In genomic region chr11:1706634-1707400, GRCh38 we compare ENCODE assay signal across 8 cellular contexts. TPM values are rescaled to one million over a fixed set of nuclear protein-coding genes. Genes with fewer than 3 reads are reported as not detected.
A peak's percentile ranks its signal among the peaks of the same experiment; 100 is the strongest.
DNase-seq lines count a peak whose midpoint lies in the region; TF ChIP-seq lines count a peak whose summit lies in the region.

No MANE protein-coding gene starts in this region.

- no peaks in the 10 kb centered on the region for H4K20me1 ChIP-seq in MM.1S (ENCODE audit: insufficient read depth, low read length)

- H3K36me3 ChIP-seq in MM.1S (replicated peaks; ENCODE audit: insufficient read depth, low read length) (no peaks in the 10 kb centered on the region), thyroid gland (no peaks in the 10 kb centered on the region)

- H3K27me3 ChIP-seq in MM.1S (replicated peaks; ENCODE audit: insufficient read depth, low read length) = peaks cover 93% of the 10 kb centered on the region
- no peaks in the 10 kb centered on the region for H3K27me3 ChIP-seq in thyroid gland

- TF ChIP-seq CTCF in MM.1S (IDR thresholded peaks at IDR 0.05; ENCODE audit: low read length) (peak; percentile 36), chondrocyte (IDR thresholded peaks at IDR 0.05) (peak; percentile 42), osteocyte (IDR thresholded peaks at IDR 0.05) (peak; percentile 6), thyroid gland (IDR thresholded peaks at IDR 0.05) (no peak)

- TF ChIP-seq POLR2A in thyroid gland (IDR thresholded peaks at IDR 0.05) = no peak

- H3K9ac ChIP-seq in MM.1S (ENCODE audit: low read length) = no peak overlapping the region

- H3K9me3 ChIP-seq in MM.1S (replicated peaks; ENCODE audit: insufficient read depth, low read length) (no peaks in the 10 kb centered on the region), thyroid gland (no peaks in the 10 kb centered on the region)

- no peaks in the 10 kb centered on the region for H3K79me2 ChIP-seq in MM.1S (ENCODE audit: low read length)

- no peaks in the 10 kb centered on the region for H3K9me3 Mint-ChIP-seq in chondrocyte (ENCODE audit: low read depth)
- no peaks in the 10 kb centered on the region for H3K9me3 Mint-ChIP-seq in osteocyte (ENCODE audit: unreplicated experiment)

- peaks cover 5% of the 10 kb centered on the region for H3K4me1 Mint-ChIP-seq in chondrocyte (ENCODE audit: low read depth)
- H3K4me1 Mint-ChIP-seq in osteocyte (ENCODE audit: unreplicated experiment) = peaks cover 6% of the 10 kb centered on the region

- DNase-seq in DMS53 (lab: John Stamatoyannopoulos, UW) = peak; percentile 60
- DNase-seq in DMS53 treated with DMSO at 0.1 percent for 48 hours (lab: John Stamatoyannopoulos, UW; ENCODE audit: unreplicated experiment) = no peak
- no peak for DNase-seq in MM.1S
- DNase-seq in chondrocyte (ENCODE audit: low spot score) = no peak
- DNase-seq in osteocyte (ENCODE audit: extremely low spot score, unreplicated experiment) = no peak
- no peak for DNase-seq in NCI-H2107 (lab: John Stamatoyannopoulos, UW)
- no peak for DNase-seq in thyroid gland
- no peak for DNase-seq in mucosa of gallbladder (ENCODE audit: low spot score)

- H3K4me1 ChIP-seq in MM.1S (ENCODE audit: low read length) (no peaks in the 10 kb centered on the region), thyroid gland (no peaks in the 10 kb centered on the region)

- H3K27ac Mint-ChIP-seq in chondrocyte (ENCODE audit: unreplicated experiment) (no peak overlapping the region), osteocyte (ENCODE audit: unreplicated experiment) (no peak overlapping the region)

- H3K27ac ChIP-seq in MM.1S (ENCODE audit: low read length) (no peak overlapping the region), thyroid gland (no peak overlapping the region)

- H3K4me3 ChIP-seq in MM.1S (ENCODE audit: low read length) (no peak overlapping the region), thyroid gland (replicated peaks in 1 of 3) (no peak overlapping the region)

- no peak overlapping the region for H3K4me3 Mint-ChIP-seq in chondrocyte (ENCODE audit: unreplicated experiment)
- H3K4me3 Mint-ChIP-seq in osteocyte (ENCODE audit: unreplicated experiment) = no peak overlapping the region

- H2AFZ ChIP-seq in MM.1S (ENCODE audit: low read length) = no peak overlapping the region

- H3K9me2 ChIP-seq in MM.1S (replicated peaks; ENCODE audit: insufficient read depth, low read length) = no peaks in the 10 kb centered on the region

- 87 to 90% methylated on average over 8 to 13 of the region's 17 CpGs for WGBS in thyroid gland, 2 donors

- H3F3A ChIP-seq in MM.1S (ENCODE audit: insufficient read depth, low read length) = no peaks in the 10 kb centered on the region

- no peak overlapping the region; the same call in 1 of the 2 replicates for H3K4me2 ChIP-seq in MM.1S (ENCODE audit: low read depth, low read length)

- peaks cover 2% of the 10 kb centered on the region for H3K36me3 Mint-ChIP-seq in chondrocyte (ENCODE audit: low read depth)
- H3K36me3 Mint-ChIP-seq in osteocyte (ENCODE audit: unreplicated experiment) = no peaks in the 10 kb centered on the region

- intact Hi-C loops in thyroid gland (cut with DNase I) = no loop called here

- H3K27me3 Mint-ChIP-seq in chondrocyte (ENCODE audit: low read depth) (peaks cover 26% of the 10 kb centered on the region), osteocyte (ENCODE audit: unreplicated experiment) (peaks cover 72% of the 10 kb centered on the region)

RNA-seq across cellular contexts. Expression of gene KRTAP5-6, which starts 9.8 kb away (rescaled TPM):
- not detected in 3 replicates for total RNA-seq in chondrocyte
- not detected in 2 replicates for total RNA-seq in osteocyte
- not detected for total RNA-seq in thyroid gland
- not detected for total RNA-seq in mucosa of gallbladder

RNA-seq across cellular contexts. Expression of gene IFITM10, which starts 43.6 kb away (rescaled TPM):
- total RNA-seq in chondrocyte (39.8 to 159 TPM (median 41.2 TPM) in 3 replicates), osteocyte (13.5 and 24.0 TPM in 2 replicates), thyroid gland (100 to 1,000 TPM in 1 of 4 donors, 1 to 10 TPM in 1, under 1 TPM in 1, not detected in 1; 0.22 to 126 (median 1.5) TPM), mucosa of gallbladder (13.9 TPM)

RNA-seq across cellular contexts. Expression of gene CTSD, which starts 56.9 kb away (rescaled TPM):
- 935 to 3,230 TPM (median 949 TPM) in 3 replicates for total RNA-seq in chondrocyte
- total RNA-seq in osteocyte = 2,062 and 2,147 TPM in 2 replicates
- 100 to 1,000 TPM; 363 to 577 (median 457) TPM for total RNA-seq in thyroid gland
- 2,163 TPM for total RNA-seq in mucosa of gallbladder

Comparison
In these comparisons a context has a peak if more than half of its experiments do, and no peak if none do; other contexts are left out.
1. CTCF ChIP-seq: peak in MM.1S (single experiment), chondrocyte (single experiment) and osteocyte (single experiment); none in thyroid gland (0 of 6).